23 cellular contexts compared by ENCODE assay signal in the genomic region with DNA sequence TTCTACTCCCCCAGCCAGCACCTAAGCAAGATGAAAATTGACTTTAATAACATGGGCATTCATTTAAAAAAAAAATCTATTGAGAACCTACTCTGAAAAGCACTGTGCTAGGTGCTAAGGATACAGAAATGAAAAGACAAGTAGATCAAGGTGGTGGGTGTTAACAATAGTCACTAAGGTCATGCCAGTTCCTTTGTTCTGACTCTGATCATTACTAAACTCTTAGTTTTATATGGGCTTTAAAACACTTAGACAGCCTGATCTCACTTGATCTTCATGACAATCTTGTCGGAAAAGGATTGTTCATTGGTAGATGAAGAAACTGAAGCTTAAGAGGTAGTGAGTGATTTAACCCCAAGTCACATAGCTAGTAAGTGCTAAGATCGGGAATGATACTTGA.
"Had no signal": no experiment of that assay in that cellular context is flagged by ENCODE, and none has a peak within 500 bp of the region (broad histone marks: within the 10 kb centered on the region; RNA-seq: fewer than 3 reads in every experiment).

No MANE protein-coding gene starts in this region.

- H3K27me3 ChIP-seq: hepatocyte, ovary, right atrium auricular region, right lobe of liver, suprapubic skin, tibial artery, upper lobe of right lung had no signal

- ATAC-seq: mucosa of descending colon; naive thymus-derived CD4-positive, alpha-beta T cell; natural killer cell treated with Interleukin-12 subunit alpha and Interleukin-12 subunit beta and Interleukin-15 and Interleukin-18, amount 100 ng/mL, for 72 hours; right lobe of liver; upper lobe of right lung had no signal

- H3K9me3 ChIP-seq: mucosa of descending colon, ovary, right atrium auricular region, right lobe of liver, suprapubic skin, thoracic aorta, tibial artery, upper lobe of right lung had no signal

- DNase-seq: islet precursor cell; left ventricle myocardium inferior; midbrain; mucosa of descending colon; naive thymus-derived CD4-positive, alpha-beta T cell; ovary; right lobe of liver; stimulated activated CD4-positive, alpha-beta T cell treated with anti-CD3 and anti-CD28 coated beads, Interleukin-1b, Interleukin-23, amount 100 ng/mL, for 48 hours; stimulated activated CD4-positive, alpha-beta T cell treated with anti-CD3 and anti-CD28 coated beads, Interleukin-2, amount 100 ng/mL, for 48 hours; stimulated activated naive CD4-positive, alpha-beta T cell; tibial artery; trophoblast cell; upper lobe of right lung had no signal

- H3K4me3 Mint-ChIP-seq: memory B cell; naive thymus-derived CD4-positive, alpha-beta T cell; natural killer cell treated with Interleukin-12 subunit alpha and Interleukin-12 subunit beta and Interleukin-15 and Interleukin-18, amount 100 ng/mL, for 72 hours; stimulated activated naive CD8-positive, alpha-beta T cell treated with anti-CD3 and anti-CD28 coated beads, Interleukin-15, Interleukin-2, amounts not matched to agents 100 ng/mL and 50 ng/mL, for 24 hours had no signal

- H3K9me3 Mint-ChIP-seq: memory B cell; natural killer cell treated with Interleukin-12 subunit alpha and Interleukin-12 subunit beta and Interleukin-15 and Interleukin-18, amount 100 ng/mL, for 72 hours; stimulated activated naive CD8-positive, alpha-beta T cell treated with anti-CD3 and anti-CD28 coated beads, Interleukin-15, Interleukin-2, amounts not matched to agents 100 ng/mL and 50 ng/mL, for 24 hours had no signal

- H3K4me3 ChIP-seq: hepatocyte, left ventricle myocardium inferior, lung, mucosa of descending colon, ovary, right atrium auricular region, right lobe of liver, smooth muscle cell, suprapubic skin, thoracic aorta, tibial artery, upper lobe of right lung had no signal

- H3K36me3 Mint-ChIP-seq: memory B cell; natural killer cell treated with Interleukin-12 subunit alpha and Interleukin-12 subunit beta and Interleukin-15 and Interleukin-18, amount 100 ng/mL, for 72 hours had no signal

- H3K27ac Mint-ChIP-seq: memory B cell; naive thymus-derived CD4-positive, alpha-beta T cell; natural killer cell treated with Interleukin-12 subunit alpha and Interleukin-12 subunit beta and Interleukin-15 and Interleukin-18, amount 100 ng/mL, for 72 hours; progenitor cell of endocrine pancreas; stimulated activated naive CD8-positive, alpha-beta T cell treated with anti-CD3 and anti-CD28 coated beads, Interleukin-15, Interleukin-2, amounts not matched to agents 100 ng/mL and 50 ng/mL, for 24 hours had no signal

- H3K27ac ChIP-seq: hepatocyte, left ventricle myocardium inferior, ovary, right atrium auricular region, suprapubic skin, thoracic aorta, tibial artery, upper lobe of right lung had no signal

- H3K36me3 ChIP-seq: left ventricle myocardium inferior, ovary, right atrium auricular region, right lobe of liver, suprapubic skin, thoracic aorta, tibial artery, upper lobe of right lung had no signal
